In genomic region chr2:26846334-26846863, GRCh38 we compare ENCODE assay signal across 8 cellular contexts. TPM values are rescaled to one million over a fixed set of nuclear protein-coding genes. Genes with fewer than 3 reads are reported as not detected.
A peak's percentile ranks its signal among the peaks of the same experiment; 100 is the strongest.
DNase-seq lines count a peak whose midpoint lies in the region; ATAC-seq, FAIRE-seq and TF ChIP-seq lines count a peak whose summit lies in the region.

No MANE protein-coding gene starts in this region.

- no peak for FAIRE-seq in urothelium cell line (lab: Jason Lieb, UNC)

- ATAC-seq in SK-N-SH treated with all-trans-retinoic acid at 6 μM for 48 hours (peak; percentile 86), GM19023 (IDR thresholded peaks at IDR 0.05; ENCODE audit: unreplicated experiment) (no peak)
- ATAC-seq in activated naive CD8-positive, alpha-beta T cell treated with anti-CD3 and anti-CD28 coated beads, Interleukin-2, amount 10 ng/mL, durations not matched to agents 7 days and 5 days (ENCODE audit: low read depth), result peak; percentile 77

- POLR2A ChIA-PET in activated naive CD8-positive, alpha-beta T cell treated with anti-CD3 and anti-CD28 coated beads, Interleukin-2, amount 10 ng/mL, durations not matched to agents 7 days and 5 days (lab: Charles Lee), result interaction anchor here (0.5 to 1.5 kb wide), 3 partner anchors 60 to 117 kb away, joined by 3 to 4 read pairs (median 3); no protein-coding TSS in a partner anchor

- TF ChIP-seq CTCF in GM06990 (IDR thresholded peaks at IDR 0.05; ENCODE audit: insufficient read depth, low read length, poor library complexity, severe bottlenecking) (peak; percentile 84), cardiac muscle cell (IDR thresholded peaks at IDR 0.05; ENCODE audit: low read depth, low read length) (peak; percentile 75)

- no peak overlapping the region for H3K27ac Mint-ChIP-seq in activated naive CD8-positive, alpha-beta T cell treated with anti-CD3 and anti-CD28 coated beads, Interleukin-2, amount 10 ng/mL, durations not matched to agents 7 days and 5 days

- peaks cover 56% of the 10 kb centered on the region for H3K27me3 Mint-ChIP-seq in activated naive CD8-positive, alpha-beta T cell treated with anti-CD3 and anti-CD28 coated beads, Interleukin-2, amount 10 ng/mL, durations not matched to agents 7 days and 5 days

- H3K4me1 Mint-ChIP-seq in activated naive CD8-positive, alpha-beta T cell treated with anti-CD3 and anti-CD28 coated beads, Interleukin-2, amount 10 ng/mL, durations not matched to agents 7 days and 5 days, result no peaks in the 10 kb centered on the region

- H3K27ac ChIP-seq in cardiac muscle cell, result no peak overlapping the region

- H3K9me3 Mint-ChIP-seq in activated naive CD8-positive, alpha-beta T cell treated with anti-CD3 and anti-CD28 coated beads, Interleukin-2, amount 10 ng/mL, durations not matched to agents 7 days and 5 days, result no peaks in the 10 kb centered on the region

- no peaks in the 10 kb centered on the region for H3K4me1 ChIP-seq in cardiac muscle cell (ENCODE audit: low read depth)

- intact Hi-C loops in posterior cingulate gyrus (cut with DNase I), result loop anchor here (1.0 to 10.0 kb wide), 2 partner anchors 96 to 168 kb away; no protein-coding TSS in a partner anchor

- no peaks in the 10 kb centered on the region for H3K36me3 Mint-ChIP-seq in activated naive CD8-positive, alpha-beta T cell treated with anti-CD3 and anti-CD28 coated beads, Interleukin-2, amount 10 ng/mL, durations not matched to agents 7 days and 5 days

- H3K4me3 Mint-ChIP-seq in activated naive CD8-positive, alpha-beta T cell treated with anti-CD3 and anti-CD28 coated beads, Interleukin-2, amount 10 ng/mL, durations not matched to agents 7 days and 5 days, result peak overlapping the region; percentile 32

- H3K27me3 ChIP-seq in GM06990 (replicated peaks; ENCODE audit: control insufficient read depth, insufficient read depth, low read length), result no peaks in the 10 kb centered on the region; the same call in none of the 2 replicates
- H3K27me3 ChIP-seq in cardiac muscle cell, result peaks cover 72% of the 10 kb centered on the region

- H3K4me3 ChIP-seq in GM06990 (replicated peaks; ENCODE audit: low read depth, low read length) (no peak overlapping the region), cardiac muscle cell (peak overlapping the region; percentile 5)

- no peaks in the 10 kb centered on the region for H3K36me3 ChIP-seq in GM06990 (ENCODE audit: control insufficient read depth, insufficient read depth, low read length)
- no peaks in the 10 kb centered on the region for H3K36me3 ChIP-seq in cardiac muscle cell

- DNase-seq in GM06990 (ENCODE audit: extremely low read depth, insufficient read length) (peak; percentile 67), NCI-H1105 treated with DMSO at 0.1 percent for 48 hours (lab: John Stamatoyannopoulos, UW) (peak; percentile 75), cardiac muscle cell (ENCODE audit: low read depth in 1 of 2, low spot score in 1 of 2) (peak; percentile 84 to 91), posterior cingulate gyrus (peak; percentile 71 to 97 (median 80)), urothelium cell line (ENCODE audit: low spot score) (peak; percentile 89)
- DNase-seq in activated naive CD8-positive, alpha-beta T cell treated with anti-CD3 and anti-CD28 coated beads, Interleukin-2, amount 10 ng/mL, durations not matched to agents 7 days and 5 days, result peak; percentile 72

- no peaks in the 10 kb centered on the region for H3K9me3 ChIP-seq in cardiac muscle cell (ENCODE audit: low read depth)

TF ChIP-seq in SK-N-SH treated with all-trans-retinoic acid at 6 μM for 48 hours, 23 proteins besides CTCF, POLR2A, EP300 and RAD21 (continues in another document):
- TF ChIP-seq POU6F1 (CRISPR knock-in tag; IDR thresholded peaks at IDR 0.05; ENCODE audit: borderline replicate concordance, low read depth) (no peak), ZNF70 (CRISPR knock-in tag; IDR thresholded peaks at IDR 0.05) (no peak), TOX (CRISPR knock-in tag; IDR thresholded peaks at IDR 0.05; ENCODE audit: borderline replicate concordance) (no peak), ZFP30 (CRISPR knock-in tag; IDR thresholded peaks at IDR 0.05) (no peak), ISL1 (CRISPR knock-in tag; IDR thresholded peaks at IDR 0.05) (no peak), PPARA (CRISPR knock-in tag; IDR thresholded peaks at IDR 0.05; ENCODE audit: borderline replicate concordance) (no peak), CSRNP3 (CRISPR knock-in tag; IDR thresholded peaks at IDR 0.05) (no peak), PATZ1 (CRISPR knock-in tag; IDR thresholded peaks at IDR 0.05; ENCODE audit: borderline replicate concordance) (no peak), RARB (CRISPR knock-in tag; IDR thresholded peaks at IDR 0.05) (no peak), CREB5 (CRISPR knock-in tag; IDR thresholded peaks at IDR 0.05; ENCODE audit: low read depth) (no peak)

RNA-seq across cellular contexts. Expression of gene DPYSL5, which starts 1.5 kb away (rescaled TPM):
- total RNA-seq in activated naive CD8-positive, alpha-beta T cell treated with anti-CD3 and anti-CD28 coated beads, Interleukin-2, amount 10 ng/mL, durations not matched to agents 7 days and 5 days, result not detected
- total RNA-seq in cardiac muscle cell, result 4.1 and 4.5 TPM in 2 replicates
- 3.7 and 5.6 TPM in 2 replicates for polyA plus RNA-seq in cardiac muscle cell
